Comparison of ENCODE assay signal across 28 cellular contexts in genomic region chr13:33466262-33466661, GRCh38.
A peak's percentile ranks its signal among the peaks of the same experiment; 100 is the strongest.
DNase-seq lines count a peak whose midpoint lies in the region; TF ChIP-seq lines count a peak whose summit lies in the region.
"Had no signal": no experiment of that assay in that cellular context is flagged by ENCODE, and none has a peak within 500 bp of the region (broad histone marks: within the 10 kb centered on the region; RNA-seq: fewer than 3 reads in every experiment).

No MANE protein-coding gene starts in this region.

- H3K27ac Mint-ChIP-seq in chondrocyte (ENCODE audit: unreplicated experiment): no peak overlapping the region
- H3K27ac Mint-ChIP-seq: activated T-cell treated with anti-CD3 and anti-CD28 coated beads, Interleukin-2, amount 50 U/mL, for 24 hours; natural killer cell treated with Interleukin-12 subunit alpha and Interleukin-12 subunit beta and Interleukin-15 and Interleukin-18, amount 100 ng/mL, for 72 hours; stimulated activated naive B cell treated with anti-CD40 and anti-IgM and Interleukin-4, amounts not matched to agents 10 μg/mL and 1 μg/mL and 100 μg/mL, for 72 hours; T-helper 1 cell treated with Interleukin-12 subunit alpha and Interleukin-12 subunit beta and Interleukin-4 antibody, amounts not matched to agents 30 μg/mL and 1 μg/mL, for 36 hours had no signal

- TF ChIP-seq CTCF in chondrocyte (IDR thresholded peaks at IDR 0.05) (peak; percentile 64), osteoblast (IDR thresholded peaks at IDR 0.05; ENCODE audit: extremely low read depth, low read depth, low read length) (peak; percentile 13)

- H3K4me3 ChIP-seq in osteoblast (ENCODE audit: insufficient read depth, low read length): no peak overlapping the region
- H3K4me3 ChIP-seq: dorsolateral prefrontal cortex, ovary, SJSA1, skin epidermis, upper lobe of left lung had no signal

- H3K9me3 Mint-ChIP-seq in chondrocyte (ENCODE audit: low read depth): no peaks in the 10 kb centered on the region

- no peaks in the 10 kb centered on the region for H3K27me3 Mint-ChIP-seq in chondrocyte (ENCODE audit: low read depth)

- H3K36me3 Mint-ChIP-seq in chondrocyte (ENCODE audit: low read depth): no peaks in the 10 kb centered on the region
- H3K36me3 Mint-ChIP-seq: natural killer cell treated with Interleukin-12 subunit alpha and Interleukin-12 subunit beta and Interleukin-15 and Interleukin-18, amount 100 ng/mL, for 72 hours; stimulated activated naive B cell treated with anti-CD40 and anti-IgM and Interleukin-4, amounts not matched to agents 10 μg/mL and 1 μg/mL and 100 μg/mL, for 72 hours had no signal

- H3K27me3 ChIP-seq in osteoblast (ENCODE audit: insufficient read depth, low read length): no peaks in the 10 kb centered on the region
- H3K27me3 ChIP-seq: dorsolateral prefrontal cortex, ovary, SJSA1, upper lobe of left lung had no signal

- DNase-seq in ELR (ENCODE audit: low read depth) (peak; percentile 24), OCI-M1 (lab: John Stamatoyannopoulos, UW) (peak; percentile 2), chondrocyte (ENCODE audit: low spot score) (no peak), osteoblast (ENCODE audit: insufficient read length, low spot score, missing footprints) (no peak), kidney tubule cell (ENCODE audit: low spot score) (no peak), NCI-H2227 treated with DMSO at 0.1 percent for 48 hours (lab: John Stamatoyannopoulos, UW) (no peak), KG1 (lab: John Stamatoyannopoulos, UW) (no peak), MV-4-11 (lab: John Stamatoyannopoulos, UW) (no peak)
- DNase-seq: activated CD4-positive, alpha-beta T cell treated with anti-CD3 and anti-CD28 coated beads, Interleukin-2, amount 50 U/mL, for 1 hour; activated CD4-positive, CD25-positive, alpha-beta regulatory T cell; activated T-cell treated with anti-CD3 and anti-CD28 coated beads, Interleukin-2, amount 50 U/mL, for 24 hours; Calu3; dorsolateral prefrontal cortex; H7; hypothalamus; left cardiac atrium; NCI-H1436 treated with DMSO at 0.1 percent for 48 hours; NCI-H2107; NCI-H446; NCI-H748 treated with DMSO at 0.1 percent for 48 hours; ovary; stimulated activated naive B cell treated with anti-CD40 and anti-IgM and Interleukin-4, amounts not matched to agents 10 μg/mL and 1 μg/mL and 100 μg/mL, for 72 hours; substantia nigra; upper lobe of left lung had no signal

- H3K4me3 Mint-ChIP-seq in chondrocyte (ENCODE audit: unreplicated experiment): no peak overlapping the region
- H3K4me3 Mint-ChIP-seq: activated T-cell treated with anti-CD3 and anti-CD28 coated beads, Interleukin-2, amount 50 U/mL, for 24 hours; natural killer cell treated with Interleukin-12 subunit alpha and Interleukin-12 subunit beta and Interleukin-15 and Interleukin-18, amount 100 ng/mL, for 72 hours; stimulated activated naive B cell treated with anti-CD40 and anti-IgM and Interleukin-4, amounts not matched to agents 10 μg/mL and 1 μg/mL and 100 μg/mL, for 72 hours; T-helper 1 cell treated with Interleukin-12 subunit alpha and Interleukin-12 subunit beta and Interleukin-4 antibody, amounts not matched to agents 30 μg/mL and 1 μg/mL, for 36 hours had no signal

- H3K36me3 ChIP-seq in osteoblast (ENCODE audit: insufficient read depth, low read length): no peaks in the 10 kb centered on the region
- H3K36me3 ChIP-seq: ovary, SJSA1, upper lobe of left lung had no signal

- H3K4me1 Mint-ChIP-seq in chondrocyte (ENCODE audit: low read depth): no peaks in the 10 kb centered on the region
- H3K4me1 Mint-ChIP-seq: stimulated activated naive B cell treated with anti-CD40 and anti-IgM and Interleukin-4, amounts not matched to agents 10 μg/mL and 1 μg/mL and 100 μg/mL, for 72 hours had no signal

- no peak overlapping the region for H3K27ac ChIP-seq in osteoblast (ENCODE audit: low read depth, low read length)
- H3K27ac ChIP-seq: dorsolateral prefrontal cortex, ovary, SJSA1, skin epidermis, upper lobe of left lung had no signal

- no peaks in the 10 kb centered on the region for H3K79me2 ChIP-seq in osteoblast (ENCODE audit: insufficient read depth, low read length)

- H2AFZ ChIP-seq in osteoblast (ENCODE audit: low read length): no peak overlapping the region

- no peaks in the 10 kb centered on the region for H3K9me3 ChIP-seq in osteoblast (ENCODE audit: low read depth, low read length)
- H3K9me3 ChIP-seq: ovary, SJSA1, upper lobe of left lung had no signal

- no peak overlapping the region for H3K4me2 ChIP-seq in osteoblast (ENCODE audit: insufficient read depth, low read length)

- H3K4me1 ChIP-seq in osteoblast (ENCODE audit: insufficient read depth, low read length): no peaks in the 10 kb centered on the region
- H3K4me1 ChIP-seq: SJSA1, upper lobe of left lung had no signal

- H4K20me1 ChIP-seq in osteoblast (ENCODE audit: insufficient read depth, low read length): no peaks in the 10 kb centered on the region

Comparison
In these comparisons a context has a peak if more than half of its experiments do, and no peak if none do; other contexts are left out.
1. DNase-seq: peak in ELR (single experiment) and OCI-M1 (single experiment); none in chondrocyte (single experiment), osteoblast (single experiment), kidney tubule cell (single experiment), NCI-H2227 treated with DMSO at 0.1 percent for 48 hours (single experiment), KG1 (single experiment) and MV-4-11 (single experiment).